ENCODE assay signal across 8 cellular contexts in the genomic region with DNA sequence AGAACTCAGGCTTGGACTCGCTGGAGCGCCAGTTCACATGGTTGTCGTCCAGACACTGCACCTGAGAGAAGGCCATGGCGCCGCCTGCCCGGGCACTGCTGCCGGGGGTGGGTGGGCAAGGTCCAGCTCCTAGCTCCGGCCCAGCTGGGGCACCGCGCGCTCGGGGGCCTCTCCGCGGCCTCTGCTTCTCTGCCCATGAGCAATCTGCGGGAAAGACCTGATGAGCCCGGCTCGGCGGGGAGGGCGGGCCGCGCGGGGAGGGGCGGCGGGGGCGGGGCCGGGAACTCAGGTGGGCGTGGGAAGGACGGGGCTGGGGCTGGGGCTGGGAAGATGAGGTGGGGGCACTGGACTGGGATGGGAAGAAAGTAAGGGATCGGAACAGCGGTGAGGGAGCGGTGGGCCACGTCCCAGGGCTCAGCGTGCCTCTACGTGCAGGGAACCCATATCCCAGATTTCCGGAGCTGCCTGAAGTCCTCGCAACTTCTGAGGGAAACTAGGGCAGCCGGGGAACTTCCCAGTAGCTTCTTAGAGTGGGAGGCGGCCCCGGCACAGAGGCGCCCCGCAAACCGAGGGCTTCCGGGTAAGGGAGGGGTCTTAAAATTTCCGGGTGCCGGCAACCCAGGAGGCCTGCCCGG. TPM values are rescaled to one million over a fixed set of nuclear protein-coding genes. Genes with fewer than 3 reads are reported as not detected.
A peak's percentile ranks its signal among the peaks of the same experiment; 100 is the strongest.
DNase-seq lines count a peak whose midpoint lies in the region; ATAC-seq and TF ChIP-seq lines count a peak whose summit lies in the region.

No MANE protein-coding gene starts in this region.

- CTCF ChIA-PET in AG04449 (lab: Yijun Ruan, JAX): interaction anchor here (1.4 to 2.7 kb wide), 2 partner anchors 43 to 47 kb away, joined by 4 to 15 read pairs; no protein-coding TSS in a partner anchor
- CTCF ChIA-PET in IMR-90 (lab: Yijun Ruan, JAX): no interaction called here
- CTCF ChIA-PET in activated CD4-positive, alpha-beta T cell treated with anti-CD3 and anti-CD28 coated beads, Interleukin-2, amount 10 ng/mL, durations not matched to agents 7 days and 5 days (lab: Charles Lee): interaction anchor here (1.0 to 2.6 kb wide), 3 partner anchors 13 to 19 kb away, joined by 3 to 7 read pairs (median 3); no protein-coding TSS in a partner anchor

- peaks cover 35% of the 10 kb centered on the region for H4K20me1 ChIP-seq in IMR-90 (ENCODE audit: insufficient read depth, low read length)

- H2AFZ ChIP-seq in IMR-90 (replicated peaks; ENCODE audit: low read length, poor library complexity): peak overlapping the region; percentile 96

- peak overlapping the region; percentile 89 for H2AK5ac ChIP-seq in IMR-90 (ENCODE audit: low read depth, low read length)

- peak overlapping the region; percentile 79 to 83 for H4K8ac ChIP-seq in IMR-90 (ENCODE audit: low read depth in 2 of 2, low read length in 2 of 2)

- no peaks in the 10 kb centered on the region for H3K9me3 Mint-ChIP-seq in activated CD4-positive, alpha-beta T cell treated with anti-CD3 and anti-CD28 coated beads, Interleukin-2, amount 10 ng/mL, durations not matched to agents 7 days and 5 days
- no peaks in the 10 kb centered on the region for H3K9me3 Mint-ChIP-seq in stimulated activated memory B cell treated with anti-CD40 and anti-IgM and Interleukin-4, amounts not matched to agents 10 μg/mL and 1 μg/mL and 100 μg/mL, for 72 hours

- H2BK15ac ChIP-seq in IMR-90 (ENCODE audit: low read depth, low read length): peak overlapping the region; percentile 3; the same call in 1 of the 3 replicates

- peaks cover 34% of the 10 kb centered on the region for H3K4me1 Mint-ChIP-seq in activated CD4-positive, alpha-beta T cell treated with anti-CD3 and anti-CD28 coated beads, Interleukin-2, amount 10 ng/mL, durations not matched to agents 7 days and 5 days
- H3K4me1 Mint-ChIP-seq in stimulated activated memory B cell treated with anti-CD40 and anti-IgM and Interleukin-4, amounts not matched to agents 10 μg/mL and 1 μg/mL and 100 μg/mL, for 72 hours: peaks cover 49% of the 10 kb centered on the region

- H3K4me1 ChIP-seq in IMR-90 (ENCODE audit: control insufficient read depth, insufficient read depth, low read length): peaks cover 31% of the 10 kb centered on the region
- H3K4me1 ChIP-seq in ectodermal cell (ENCODE audit: control insufficient read depth, insufficient read depth, low read length): peaks cover 14% of the 10 kb centered on the region
- H3K4me1 ChIP-seq in mucosa of rectum (ENCODE audit: control insufficient read depth in 2 of 2, insufficient read depth in 2 of 2, low read length in 2 of 2): peaks cover 38 to 43% of the 10 kb centered on the region in 2 donors

- H3K4me3 Mint-ChIP-seq in activated CD4-positive, alpha-beta T cell treated with anti-CD3 and anti-CD28 coated beads, Interleukin-2, amount 10 ng/mL, durations not matched to agents 7 days and 5 days: peak overlapping the region; percentile 86
- peak overlapping the region; percentile 85 for H3K4me3 Mint-ChIP-seq in stimulated activated memory B cell treated with anti-CD40 and anti-IgM and Interleukin-4, amounts not matched to agents 10 μg/mL and 1 μg/mL and 100 μg/mL, for 72 hours

- H4K91ac ChIP-seq in IMR-90 (ENCODE audit: insufficient read depth, low read depth, low read length): peak overlapping the region; percentile 20; the same call in 1 of the 2 replicates

- peak overlapping the region; percentile 57 for H3K18ac ChIP-seq in IMR-90 (ENCODE audit: low read depth, low read length)

- no peak overlapping the region for H2BK120ac ChIP-seq in IMR-90 (ENCODE audit: low read depth, low read length)

- peak overlapping the region; percentile 76 for H4K5ac ChIP-seq in IMR-90 (ENCODE audit: low read depth, low read length)

- BruUV-seq in IMR-90 (replicated peaks; lab: Mats Ljungman, UMichigan): no TSS peak

- H3K9me3 ChIP-seq in IMR-90 (ENCODE audit: control insufficient read depth, insufficient read depth, low read length): no peaks in the 10 kb centered on the region
- H3K9me3 ChIP-seq in ectodermal cell (ENCODE audit: control insufficient read depth, low read length): no peaks in the 10 kb centered on the region
- no peaks in the 10 kb centered on the region for H3K9me3 ChIP-seq in mucosa of rectum (ENCODE audit: control insufficient read depth in 2 of 2, low read length in 2 of 2)

- DNase-seq in AG04449 (ENCODE audit: low read depth, low spot score) (no peak), IMR-90 (peak; percentile 36), HK-2 (ENCODE audit: unreplicated experiment) (no peak)
- DNase-seq in activated CD4-positive, alpha-beta T cell treated with anti-CD3 and anti-CD28 coated beads, Interleukin-2, amount 10 ng/mL, durations not matched to agents 7 days and 5 days: peak; percentile 65

- peaks cover 18 to 54% of the 10 kb centered on the region in 2 experiments; a peak in 3 of 4 replicates for H3K79me1 ChIP-seq in IMR-90 (ENCODE audit: low read depth in 1 of 2, low read length in 2 of 2)

- POLR2A ChIA-PET in AG04449 (lab: Yijun Ruan, JAX): interaction anchor here (0.7 to 1.4 kb wide), 2 partner anchors 43 to 65 kb away, joined by 3 read pairs; no protein-coding TSS in a partner anchor
- POLR2A ChIA-PET in IMR-90 (lab: Charles Lee; ENCODE audit: unreplicated experiment): no interaction called here
- POLR2A ChIA-PET in activated CD4-positive, alpha-beta T cell treated with anti-CD3 and anti-CD28 coated beads, Interleukin-2, amount 10 ng/mL, durations not matched to agents 7 days and 5 days (lab: Charles Lee): no interaction called here

- peak overlapping the region; percentile 54 for H2BK5ac ChIP-seq in IMR-90 (ENCODE audit: low read depth, low read length, poor library complexity, severe bottlenecking)

- dilution Hi-C loops in IMR-90 (cut with HindIII; ENCODE audit: low sequenced_read_pairs, unreplicated experiment): no loop called here

- in situ Hi-C loops in IMR-90 (cut with MboI; ENCODE audit: low sequenced_read_pairs): no loop called here

- peaks cover 13% of the 10 kb centered on the region; the same call in 1 of the 2 replicates for H3K9me1 ChIP-seq in IMR-90 (ENCODE audit: insufficient read depth, low read length)

- peaks cover 2% of the 10 kb centered on the region for H3K36me3 Mint-ChIP-seq in activated CD4-positive, alpha-beta T cell treated with anti-CD3 and anti-CD28 coated beads, Interleukin-2, amount 10 ng/mL, durations not matched to agents 7 days and 5 days (ENCODE audit: low read depth)
- peaks cover 4% of the 10 kb centered on the region for H3K36me3 Mint-ChIP-seq in stimulated activated memory B cell treated with anti-CD40 and anti-IgM and Interleukin-4, amounts not matched to agents 10 μg/mL and 1 μg/mL and 100 μg/mL, for 72 hours

- peaks cover 2% of the 10 kb centered on the region; the same call in 1 of the 2 replicates for H3K36me3 ChIP-seq in IMR-90 (ENCODE audit: control insufficient read depth, insufficient read depth, low read length)
- H3K36me3 ChIP-seq in ectodermal cell (ENCODE audit: control insufficient read depth, insufficient read depth, low read length): no peaks in the 10 kb centered on the region
- H3K36me3 ChIP-seq in mucosa of rectum (ENCODE audit: control insufficient read depth in 2 of 2, insufficient read depth in 2 of 2, low read length in 2 of 2): peaks cover 2 to 4% of the 10 kb centered on the region in 2 donors

- H3K56ac ChIP-seq in IMR-90 (ENCODE audit: extremely low read depth, insufficient read depth, low read length): peak overlapping the region; percentile 5; the same call in 1 of the 2 replicates

- peak overlapping the region; percentile 91 for H3K4me2 ChIP-seq in IMR-90 (ENCODE audit: low read depth, low read length)

- peak overlapping the region; percentile 68 for H3K4ac ChIP-seq in IMR-90 (ENCODE audit: low read depth, low read length)

- peak; percentile 74 for TF ChIP-seq POLR2A in IMR-90 (IDR thresholded peaks at IDR 0.05; ENCODE audit: low read depth, low read length)

- peak overlapping the region; percentile 25; the same call in 1 of the 2 replicates for H3K23ac ChIP-seq in IMR-90 (ENCODE audit: low read depth, low read length)

- H3K27me3 Mint-ChIP-seq in activated CD4-positive, alpha-beta T cell treated with anti-CD3 and anti-CD28 coated beads, Interleukin-2, amount 10 ng/mL, durations not matched to agents 7 days and 5 days: peaks cover 7% of the 10 kb centered on the region
- no peaks in the 10 kb centered on the region for H3K27me3 Mint-ChIP-seq in stimulated activated memory B cell treated with anti-CD40 and anti-IgM and Interleukin-4, amounts not matched to agents 10 μg/mL and 1 μg/mL and 100 μg/mL, for 72 hours

- peak overlapping the region; percentile 82 for H3K9ac ChIP-seq in IMR-90 (ENCODE audit: low read depth, low read length)
- peak overlapping the region; percentile 74 to 90 for H3K9ac ChIP-seq in mucosa of rectum (ENCODE audit: low read depth in 1 of 2, low read length in 2 of 2)

- peak overlapping the region; percentile 63 for H3K4me3 ChIP-seq in AG04449 (ENCODE audit: low read depth, low read length)
- H3K4me3 ChIP-seq in IMR-90 (ENCODE audit: insufficient read depth, low read depth, low read length): peak overlapping the region; percentile 71
- peak overlapping the region; percentile 63 for H3K4me3 ChIP-seq in ectodermal cell (ENCODE audit: insufficient read depth, low read depth, low read length)
- peak overlapping the region; percentile 79 to 95 for H3K4me3 ChIP-seq in mucosa of rectum (ENCODE audit: low read length in 2 of 2)

- H3K14ac ChIP-seq in IMR-90 (replicated peaks; ENCODE audit: low read depth, low read length): peak overlapping the region; percentile 50

- TF ChIP-seq RAD21 in IMR-90 (IDR thresholded peaks at IDR 0.05; ENCODE audit: low read length): no peak

- no peak overlapping the region; the same call in 1 of the 2 replicates for H2BK20ac ChIP-seq in IMR-90 (ENCODE audit: low read depth, low read length)

- WGBS in IMR-90 (ENCODE audit: extremely low coverage in 2 of 2, insufficient read length in 1 of 2), 2 experiments: 0% methylated on average over 10 of the region's 46 CpGs; no CpG with 5 or more reads in 1 of the 2 experiments
- WGBS in ectodermal cell, 2 experiments: 1% methylated on average over 36 to 44 of the region's 46 CpGs

- intact Hi-C loops in IMR-90 (cut with micrococcal nuclease): loop anchor here (2.0 kb wide), 1 partner anchor 43 kb away; no protein-coding TSS in a partner anchor

- H3K27ac ChIP-seq in IMR-90 (ENCODE audit: insufficient read depth, low read length) (peak overlapping the region; percentile 73), ectodermal cell (ENCODE audit: insufficient read depth, low read depth, low read length, poor library complexity, severe bottlenecking) (no peak overlapping the region), mucosa of rectum (ENCODE audit: low read depth in 2 of 2, low read length in 2 of 2) (peak overlapping the region; percentile 82 to 91)

- no peaks in the 10 kb centered on the region for H3K27me3 ChIP-seq in IMR-90 (ENCODE audit: control insufficient read depth, insufficient read depth, low read length)
- peaks cover 4% of the 10 kb centered on the region for H3K27me3 ChIP-seq in ectodermal cell (ENCODE audit: control insufficient read depth, insufficient read depth, low read length, poor library complexity, severe bottlenecking)
- no peaks in the 10 kb centered on the region for H3K27me3 ChIP-seq in mucosa of rectum (ENCODE audit: control insufficient read depth in 2 of 2, insufficient read depth in 2 of 2, low read length in 2 of 2)

- H2AK9ac ChIP-seq in IMR-90 (replicated peaks; ENCODE audit: low read depth, low read length, poor library complexity): peak overlapping the region; percentile 98

- peak overlapping the region; percentile 86 for H3K27ac Mint-ChIP-seq in activated CD4-positive, alpha-beta T cell treated with anti-CD3 and anti-CD28 coated beads, Interleukin-2, amount 10 ng/mL, durations not matched to agents 7 days and 5 days
- H3K27ac Mint-ChIP-seq in stimulated activated memory B cell treated with anti-CD40 and anti-IgM and Interleukin-4, amounts not matched to agents 10 μg/mL and 1 μg/mL and 100 μg/mL, for 72 hours: peak overlapping the region; percentile 81

- ATAC-seq in GM19397 (IDR thresholded peaks at IDR 0.05; ENCODE audit: unreplicated experiment): peak; percentile 31
- peak; percentile 40 for ATAC-seq in IMR-90 (ENCODE audit: low read depth)
- peak; percentile 32 for ATAC-seq in stimulated activated memory B cell treated with anti-CD40 and anti-IgM and Interleukin-4, amounts not matched to agents 10 μg/mL and 1 μg/mL and 100 μg/mL, for 72 hours

- no peak for TF ChIP-seq CTCF in AG04449 (IDR thresholded peaks at IDR 0.05; ENCODE audit: insufficient read depth, low read length, missing control alignments)
- TF ChIP-seq CTCF in IMR-90 (conservative IDR thresholded peaks at IDR 0.05; ENCODE audit: low read depth, low read length): no peak

RNA-seq across cellular contexts. Expression of gene FAM83G, which starts 0.5 kb away (rescaled TPM):
- 9.5 and 10.3 TPM in 2 replicates for total RNA-seq in IMR-90 (2012; rRNA removed)
- 12.6 and 14.1 TPM in 2 replicates for polyA plus RNA-seq in IMR-90 (2012; rRNA removed)
- polyA plus RNA-seq in IMR-90 (2012; cell fraction: cytosol; rRNA removed): 7.5 and 10.0 TPM in 2 replicates
- 16.3 and 36.3 TPM in 2 replicates for polyA plus RNA-seq in IMR-90 (2012; cell fraction: nucleus; rRNA removed; ENCODE audit: low replicate concordance)
- 1 to 10 TPM; 7.1 to 9.1 TPM for total RNA-seq in activated CD4-positive, alpha-beta T cell treated with anti-CD3 and anti-CD28 coated beads, Interleukin-2, amount 10 ng/mL, durations not matched to agents 7 days and 5 days
- polyA plus RNA-seq in ectodermal cell (2013, experiment 1 of 4): 15.0 TPM
- polyA plus RNA-seq in ectodermal cell (2013, experiment 2 of 4): 16.0 TPM
- 9.2 TPM for polyA plus RNA-seq in ectodermal cell (2013, experiment 3 of 4)
- 10.7 TPM for polyA plus RNA-seq in ectodermal cell (2013, experiment 4 of 4)

RNA-seq across cellular contexts. Expression of gene GRAP, which starts 42.7 kb away (rescaled TPM):
- under 0.01 TPM in 1 of 2 replicates, not detected in the other for total RNA-seq in IMR-90 (2012; rRNA removed)
- 0.13 and 0.14 TPM in 2 replicates for polyA plus RNA-seq in IMR-90 (2012; rRNA removed)
- 0.05 TPM in 1 of 2 replicates, not detected in the other for polyA plus RNA-seq in IMR-90 (2012; cell fraction: cytosol; rRNA removed)
- 0.14 and 0.22 TPM in 2 replicates for polyA plus RNA-seq in IMR-90 (2012; cell fraction: nucleus; rRNA removed; ENCODE audit: low replicate concordance)
- 10 to 100 TPM; 35.4 to 39.2 TPM for total RNA-seq in activated CD4-positive, alpha-beta T cell treated with anti-CD3 and anti-CD28 coated beads, Interleukin-2, amount 10 ng/mL, durations not matched to agents 7 days and 5 days
- 0.33 TPM for polyA plus RNA-seq in ectodermal cell (2013, experiment 1 of 4)
- polyA plus RNA-seq in ectodermal cell (2013, experiment 2 of 4): 0.84 TPM
- polyA plus RNA-seq in ectodermal cell (2013, experiment 3 of 4): 0.21 TPM
- 0.16 TPM for polyA plus RNA-seq in ectodermal cell (2013, experiment 4 of 4)

RNA-seq across cellular contexts. Expression of gene SLC5A10, which starts 52.1 kb away (rescaled TPM):
- not detected in 2 replicates for total RNA-seq in IMR-90 (2012; rRNA removed)
- not detected in 2 replicates for polyA plus RNA-seq in IMR-90 (2012; rRNA removed)
- polyA plus RNA-seq in IMR-90 (2012; cell fraction: cytosol; rRNA removed): not detected in 2 replicates
- polyA plus RNA-seq in IMR-90 (2012; cell fraction: nucleus; rRNA removed; ENCODE audit: low replicate concordance): 0.04 TPM in 1 of 2 replicates, not detected in the other
- not detected for total RNA-seq in activated CD4-positive, alpha-beta T cell treated with anti-CD3 and anti-CD28 coated beads, Interleukin-2, amount 10 ng/mL, durations not matched to agents 7 days and 5 days
- polyA plus RNA-seq in ectodermal cell (2013, experiment 1 of 4): not detected
- not detected for polyA plus RNA-seq in ectodermal cell (2013, experiment 2 of 4)
- polyA plus RNA-seq in ectodermal cell (2013, experiment 3 of 4): not detected
- polyA plus RNA-seq in ectodermal cell (2013, experiment 4 of 4): not detected

Comparison
In these comparisons a context has a peak if more than half of its experiments do, and no peak if none do; other contexts are left out.
1. DNase-seq: peak in IMR-90 (single experiment) and activated CD4-positive, alpha-beta T cell treated with anti-CD3 and anti-CD28 coated beads, Interleukin-2, amount 10 ng/mL, durations not matched to agents 7 days and 5 days (single experiment); none in AG04449 (single experiment) and HK-2 (single experiment).
2. RNA of gene GRAP, which starts 42.7 kb away (total RNA-seq): 35.4 to 39.2 TPM in activated CD4-positive, alpha-beta T cell treated with anti-CD3 and anti-CD28 coated beads, Interleukin-2, amount 10 ng/mL, durations not matched to agents 7 days and 5 days; under 0.01 TPM in IMR-90; every median in the first group is over 10 times any median in the second.
3. Peak in every context shown above with its lines, with median percentiles within 50 percentile points of each other: H3K4me3 ChIP-seq and ATAC-seq.